In the genomic region with DNA sequence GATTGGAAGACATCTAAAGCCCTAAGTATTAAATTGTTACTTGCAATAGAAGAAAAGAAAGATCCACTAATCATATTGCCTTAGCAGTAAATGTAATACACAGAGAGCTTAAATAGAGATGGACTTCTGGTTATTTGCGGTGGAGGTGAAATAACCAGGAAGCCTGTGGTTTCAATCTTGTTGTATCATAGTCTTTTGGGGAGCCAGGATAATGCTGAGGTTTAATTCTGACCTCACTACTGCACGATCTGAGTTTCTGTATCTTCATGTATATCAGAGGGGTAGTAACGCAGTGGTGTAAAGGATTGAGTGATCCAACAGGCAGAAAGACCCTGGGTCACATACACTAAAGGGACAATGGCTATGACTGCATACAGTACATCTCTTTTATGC, we compare ENCODE assay signal across 27 cellular contexts.
A peak's percentile ranks its signal among the peaks of the same experiment; 100 is the strongest.
DNase-seq lines count a peak whose midpoint lies in the region; ATAC-seq, FAIRE-seq and TF ChIP-seq lines count a peak whose summit lies in the region.
"Had no signal": no experiment of that assay in that cellular context is flagged by ENCODE, and none has a peak within 500 bp of the region (broad histone marks: within the 10 kb centered on the region; RNA-seq: fewer than 3 reads in every experiment).

No MANE protein-coding gene starts in this region.

- dilution Hi-C loops in IMR-90 (cut with HindIII; ENCODE audit: low sequenced_read_pairs, unreplicated experiment): no loop called here

- H3K36me3 ChIP-seq in IMR-90 (ENCODE audit: control insufficient read depth, insufficient read depth, low read length) (no peaks in the 10 kb centered on the region), K562 (ENCODE audit: control insufficient read depth, insufficient read depth, low read length) (no peaks in the 10 kb centered on the region), neural progenitor cell (no peaks in the 10 kb centered on the region), psoas muscle (ENCODE audit: insufficient read depth in 1 of 2, low read depth in 1 of 2) (no peaks in the 10 kb centered on the region), gastrocnemius medialis (no peaks in the 10 kb centered on the region)
- H3K36me3 ChIP-seq: ascending aorta had no signal

- no peak overlapping the region for H3K4me2 ChIP-seq in IMR-90 (ENCODE audit: low read depth, low read length)
- H3K4me2 ChIP-seq in K562 (ENCODE audit: insufficient read depth, low read length): peak overlapping the region; percentile 22; the same call in 1 of the 2 replicates
- peak overlapping the region; percentile 32 for H3K4me2 ChIP-seq in neural progenitor cell
- H3K4me2 ChIP-seq: SK-N-SH had no signal

- no peak overlapping the region for H3K4ac ChIP-seq in IMR-90 (ENCODE audit: low read depth, low read length)

- peak overlapping the region; percentile 52; the same call in 1 of the 3 replicates for H2BK15ac ChIP-seq in IMR-90 (ENCODE audit: low read depth, low read length)

- H3K4me1 Mint-ChIP-seq in neural progenitor cell: peaks cover 43% of the 10 kb centered on the region

- H3K27ac ChIP-seq in IMR-90 (ENCODE audit: insufficient read depth, low read length): no peak overlapping the region
- H3K27ac ChIP-seq in K562 (ENCODE audit: extremely low read depth, low read depth, low read length): no peak overlapping the region
- H3K27ac ChIP-seq in neural progenitor cell: no peak overlapping the region
- H3K27ac ChIP-seq in psoas muscle: no peak overlapping the region
- H3K27ac ChIP-seq in gastrocnemius medialis: no peak overlapping the region
- H3K27ac ChIP-seq: ascending aorta, RWPE1 had no signal

- H3K18ac ChIP-seq in IMR-90 (ENCODE audit: low read depth, low read length): no peak overlapping the region

- POLR2A ChIA-PET in IMR-90 (lab: Charles Lee; ENCODE audit: unreplicated experiment) (no interaction called here), K562 (lab: Yijun Ruan, JAX) (no interaction called here)

- CTCF ChIA-PET in IMR-90 (lab: Yijun Ruan, JAX): interaction anchor here (0.7 kb wide), 1 partner anchor 18 kb away, joined by 3 read pairs; no protein-coding TSS in a partner anchor
- CTCF ChIA-PET in K562 (lab: Yijun Ruan, JAX; ENCODE audit: low intra/inter-chr PET ratio): no interaction called here

- no peaks in the 10 kb centered on the region for H3K9me3 Mint-ChIP-seq in neural progenitor cell
- H3K9me3 Mint-ChIP-seq: type B pancreatic cell had no signal

- no peaks in the 10 kb centered on the region for H3K9me3 ChIP-seq in IMR-90 (ENCODE audit: control insufficient read depth, insufficient read depth, low read length)
- no peaks in the 10 kb centered on the region for H3K9me3 ChIP-seq in K562 (replicated peaks; ENCODE audit: control insufficient read depth, insufficient read depth, low read depth, low read length)
- no peaks in the 10 kb centered on the region for H3K9me3 ChIP-seq in neural progenitor cell (ENCODE audit: low read depth)
- no peaks in the 10 kb centered on the region for H3K9me3 ChIP-seq in psoas muscle
- no peaks in the 10 kb centered on the region for H3K9me3 ChIP-seq in gastrocnemius medialis
- H3K9me3 ChIP-seq: ascending aorta, SK-N-SH had no signal

- no peak overlapping the region for H4K5ac ChIP-seq in IMR-90 (ENCODE audit: low read depth, low read length)

- no peak for TF ChIP-seq EP300 in K562 (IDR thresholded peaks at IDR 0.05; ENCODE audit: low read length)

- BruUV-seq in IMR-90 (replicated peaks; lab: Mats Ljungman, UMichigan): no TSS peak
- no TSS peak for BruUV-seq in K562 (replicated peaks; lab: Mats Ljungman, UMichigan)

- H3K23ac ChIP-seq in IMR-90 (ENCODE audit: low read depth, low read length): no peak overlapping the region

- H3K27ac Mint-ChIP-seq in neural progenitor cell: no peak overlapping the region
- H3K27ac Mint-ChIP-seq: activated CD8-positive, alpha-beta memory T cell treated with anti-CD3 and anti-CD28 coated beads, Interleukin-2, amount 10 ng/mL, durations not matched to agents 7 days and 5 days; progenitor cell of endocrine pancreas; type B pancreatic cell had no signal

- peaks cover 9% of the 10 kb centered on the region for H3K27me3 Mint-ChIP-seq in neural progenitor cell (ENCODE audit: insufficient read depth, low read depth)
- H3K27me3 Mint-ChIP-seq: activated CD4-positive, alpha-beta T cell treated with anti-CD3 and anti-CD28 coated beads for 36 hours; progenitor cell of endocrine pancreas; type B pancreatic cell had no signal

- H2AFZ ChIP-seq in IMR-90 (replicated peaks; ENCODE audit: low read length, poor library complexity) (no peak overlapping the region), K562 (ENCODE audit: low read depth, low read length) (no peak overlapping the region), neural progenitor cell (replicated peaks) (no peak overlapping the region)

- H4K91ac ChIP-seq in IMR-90 (ENCODE audit: insufficient read depth, low read depth, low read length): no peak overlapping the region

- no peak overlapping the region for H3K56ac ChIP-seq in IMR-90 (ENCODE audit: extremely low read depth, insufficient read depth, low read length)

- in situ Hi-C loops in IMR-90 (cut with MboI; ENCODE audit: low sequenced_read_pairs): no loop called here
- in situ Hi-C loops in K562 (cut with MboI): no loop called here
- in situ Hi-C loops in gastrocnemius medialis (cut with MboI; ENCODE audit: low sequenced_read_pairs in 4 of 4): no loop called here

- intact Hi-C loops in IMR-90 (cut with micrococcal nuclease): no loop called here
- intact Hi-C loops in K562 (cut with micrococcal nuclease): loop anchor here (5.0 kb wide), 1 partner anchor 39 kb away; no protein-coding TSS in a partner anchor
- intact Hi-C loops in psoas muscle (cut with DNase I): no loop called here
- intact Hi-C loops in gastrocnemius medialis (cut with DNase I; ENCODE audit: low total_unique reads): no loop called here

- H2BK5ac ChIP-seq in IMR-90 (ENCODE audit: low read depth, low read length, poor library complexity, severe bottlenecking): no peak overlapping the region

- peak overlapping the region; percentile 33; the same call in 1 of the 2 replicates for H2BK20ac ChIP-seq in IMR-90 (ENCODE audit: low read depth, low read length)

- no peak overlapping the region for H3K14ac ChIP-seq in IMR-90 (replicated peaks; ENCODE audit: low read depth, low read length)

- H4K8ac ChIP-seq in IMR-90 (ENCODE audit: low read depth in 2 of 2, low read length in 2 of 2): no peak overlapping the region

- no peaks in the 10 kb centered on the region for H3K36me3 Mint-ChIP-seq in neural progenitor cell
- H3K36me3 Mint-ChIP-seq: activated CD8-positive, alpha-beta memory T cell treated with anti-CD3 and anti-CD28 coated beads, Interleukin-2, amount 10 ng/mL, durations not matched to agents 7 days and 5 days; type B pancreatic cell had no signal

- WGBS in IMR-90 (ENCODE audit: extremely low coverage in 2 of 2, insufficient read length in 1 of 2), 2 experiments: 70% methylated on average over 2 of the region's 3 CpGs; no CpG with 5 or more reads in 1 of the 2 experiments
- 2% methylated on average over 3 of the region's 3 CpGs for WGBS in K562 (ENCODE audit: insufficient coverage, low coverage, missing lambda C conversion rate)
- WGBS in psoas muscle, 3 donors: 75 to 87% (median 84%) methylated on average over 3 of the region's 3 CpGs

- peak; percentile 38 for DNase-seq in SKM-1 treated with dmso at 0.1 percent for 144 hours (lab: John Stamatoyannopoulos, UW; ENCODE audit: unreplicated experiment)
- no peak for DNase-seq in SKM-1 (lab: John Stamatoyannopoulos, UW; ENCODE audit: unreplicated experiment)
- no peak for DNase-seq in IMR-90
- no peak for DNase-seq in K562 (ENCODE audit: extremely low read depth in 1 of 4, low spot score in 3 of 4)
- DNase-seq in neural progenitor cell (ENCODE audit: low spot score): no peak
- DNase-seq in psoas muscle: no peak
- DNase-seq in gastrocnemius medialis: no peak
- DNase-seq: 8988T; activated CD4-positive, alpha-beta T cell treated with anti-CD3 and anti-CD28 coated beads for 36 hours; activated CD8-positive, alpha-beta memory T cell treated with anti-CD3 and anti-CD28 coated beads, Interleukin-2, amount 10 ng/mL, durations not matched to agents 7 days and 5 days; activated naive CD4-positive, alpha-beta T cell treated with anti-CD3 and anti-CD28 coated beads, Interleukin-2, amount 50 U/mL, for 16 hours; caudate nucleus; dermis blood vessel endothelial cell; DND-41; GOT3; NCI-H1105; NCI-H1930; NCI-H526 treated with DMSO at 0.1 percent for 48 hours had no signal

- H4K20me1 ChIP-seq in IMR-90 (ENCODE audit: insufficient read depth, low read length): no peaks in the 10 kb centered on the region
- no peaks in the 10 kb centered on the region for H4K20me1 ChIP-seq in K562 (replicated peaks; ENCODE audit: control insufficient read depth, insufficient read depth, low read length)
- H4K20me1 ChIP-seq in neural progenitor cell (ENCODE audit: low read depth): no peaks in the 10 kb centered on the region

- H3K4me1 ChIP-seq in IMR-90 (ENCODE audit: control insufficient read depth, insufficient read depth, low read length) (peaks cover 21% of the 10 kb centered on the region), K562 (replicated peaks in 1 of 2; ENCODE audit: control insufficient read depth in 2 of 2, insufficient read depth in 2 of 2, low read length in 2 of 2) (peaks cover 11 to 34% of the 10 kb centered on the region in 2 experiments; a peak in 4 of 5 replicates), neural progenitor cell (peaks cover 17% of the 10 kb centered on the region), psoas muscle (no peaks in the 10 kb centered on the region), gastrocnemius medialis (no peaks in the 10 kb centered on the region)
- H3K4me1 ChIP-seq: ascending aorta had no signal

- H2BK120ac ChIP-seq in IMR-90 (ENCODE audit: low read depth, low read length): no peak overlapping the region

- TF ChIP-seq RAD21 in IMR-90 (IDR thresholded peaks at IDR 0.05; ENCODE audit: low read length): no peak
- no peak for TF ChIP-seq RAD21 in K562 (CRISPR knock-in tag; conservative IDR thresholded peaks at IDR 0.05 in 1 of 2, IDR thresholded peaks at IDR 0.05 in 1 of 2)

- no peak for TF ChIP-seq POLR2A in IMR-90 (IDR thresholded peaks at IDR 0.05; ENCODE audit: low read depth, low read length)
- no peak for TF ChIP-seq POLR2A in K562 (conservative IDR thresholded peaks at IDR 0.05)
- no peak for TF ChIP-seq POLR2A in gastrocnemius medialis (IDR thresholded peaks at IDR 0.05)

- no peaks in the 10 kb centered on the region for H3F3A ChIP-seq in neural progenitor cell (ENCODE audit: low read depth)

- FAIRE-seq in K562 (lab: Jason Lieb, UNC): no peak
- FAIRE-seq: endometrium, GM12878, keratinocyte had no signal

- H3K27me3 ChIP-seq in IMR-90 (ENCODE audit: control insufficient read depth, insufficient read depth, low read length): no peaks in the 10 kb centered on the region
- peaks cover 0 to 12% of the 10 kb centered on the region in 2 experiments; a peak in 2 of 5 replicates for H3K27me3 ChIP-seq in K562 (ENCODE audit: control insufficient read depth in 2 of 2, insufficient read depth in 2 of 2, low read length in 2 of 2)
- H3K27me3 ChIP-seq in neural progenitor cell: no peaks in the 10 kb centered on the region
- no peaks in the 10 kb centered on the region for H3K27me3 ChIP-seq in psoas muscle (ENCODE audit: insufficient read depth in 3 of 3, low read length in 2 of 3)
- no peaks in the 10 kb centered on the region for H3K27me3 ChIP-seq in gastrocnemius medialis
- H3K27me3 ChIP-seq: ascending aorta had no signal

- no peak overlapping the region for H3K4me3 Mint-ChIP-seq in neural progenitor cell
- H3K4me3 Mint-ChIP-seq: activated CD8-positive, alpha-beta memory T cell treated with anti-CD3 and anti-CD28 coated beads, Interleukin-2, amount 10 ng/mL, durations not matched to agents 7 days and 5 days; type B pancreatic cell had no signal

- TF ChIP-seq CTCF in IMR-90 (conservative IDR thresholded peaks at IDR 0.05; ENCODE audit: low read depth, low read length) (no peak), K562 (IDR thresholded peaks at IDR 0.05 in 2 of 3, conservative IDR thresholded peaks at IDR 0.05 in 1 of 3; ENCODE audit: insufficient read depth in 2 of 3, low read depth in 1 of 3, low read length in 3 of 3) (no peak), neural progenitor cell (IDR thresholded peaks at IDR 0.05) (no peak), psoas muscle (IDR thresholded peaks at IDR 0.05) (no peak), gastrocnemius medialis (IDR thresholded peaks at IDR 0.05 in 4 of 5, conservative IDR thresholded peaks at IDR 0.05 in 1 of 5) (no peak)

- no peak overlapping the region for H2AK5ac ChIP-seq in IMR-90 (ENCODE audit: low read depth, low read length)

- no peaks in the 10 kb centered on the region for H3K79me2 ChIP-seq in K562 (ENCODE audit: control insufficient read depth, insufficient read depth, low read length)
- H3K79me2 ChIP-seq in neural progenitor cell (ENCODE audit: low read depth): no peaks in the 10 kb centered on the region

- H3K9me1 ChIP-seq in IMR-90 (ENCODE audit: insufficient read depth, low read length): peaks cover 8% of the 10 kb centered on the region
- no peaks in the 10 kb centered on the region for H3K9me1 ChIP-seq in K562 (ENCODE audit: control insufficient read depth, insufficient read depth, low read length)

- no peak overlapping the region for H3K4me3 ChIP-seq in IMR-90 (ENCODE audit: insufficient read depth, low read depth, low read length)
- no peak overlapping the region for H3K4me3 ChIP-seq in K562
- H3K4me3 ChIP-seq in neural progenitor cell: no peak overlapping the region
- H3K4me3 ChIP-seq in psoas muscle: no peak overlapping the region
- H3K4me3 ChIP-seq in gastrocnemius medialis: no peak overlapping the region
- H3K4me3 ChIP-seq: ascending aorta, GM12878 had no signal

- no peaks in the 10 kb centered on the region for H3K79me1 ChIP-seq in IMR-90 (ENCODE audit: low read depth in 1 of 2, low read length in 2 of 2)

- H3K9ac ChIP-seq in IMR-90 (ENCODE audit: low read depth, low read length) (no peak overlapping the region), K562 (ENCODE audit: insufficient read depth in 1 of 2, low read depth in 2 of 2, low read length in 2 of 2) (no peak overlapping the region), neural progenitor cell (no peak overlapping the region)
- H3K9ac ChIP-seq: SK-N-SH had no signal

- no peak for ATAC-seq in IMR-90 (ENCODE audit: low read depth)
- ATAC-seq in K562: no peak
- no peak for ATAC-seq in HG03045 (IDR thresholded peaks at IDR 0.05; ENCODE audit: unreplicated experiment)
- no peak for ATAC-seq in psoas muscle
- ATAC-seq in gastrocnemius medialis: no peak
- ATAC-seq: activated CD8-positive, alpha-beta memory T cell treated with anti-CD3 and anti-CD28 coated beads, Interleukin-2, amount 10 ng/mL, durations not matched to agents 7 days and 5 days; GM12878 had no signal

- no peak overlapping the region for H2AK9ac ChIP-seq in IMR-90 (replicated peaks; ENCODE audit: low read depth, low read length, poor library complexity)
